Comparison of ENCODE assay signal across 38 cellular contexts in genomic region chr3:54582424-54582823, GRCh38.
"Had no signal": no experiment of that assay in that cellular context is flagged by ENCODE, and none has a peak within 500 bp of the region (broad histone marks: within the 10 kb centered on the region; RNA-seq: fewer than 3 reads in every experiment).

No MANE protein-coding gene starts in this region.

- H3K27ac ChIP-seq: adrenal gland, ascending aorta, body of pancreas, brain microvascular endothelial cell, breast epithelium, cardiac muscle cell had no signal

- H3K4me3 ChIP-seq: adrenal gland, ascending aorta, body of pancreas, breast epithelium, cardiac muscle cell had no signal

- DNase-seq: activated effector memory CD4-positive, alpha-beta T cell treated with anti-CD3 and anti-CD28 coated beads, Interleukin-2, amount 50 U/mL, for 16 hours; activated effector memory CD4-positive, alpha-beta T cell treated with Interleukin-2 at 50 U/mL for 16 hours; activated gamma-delta T cell; activated gamma-delta T cell treated with Interleukin-2 at 50 U/mL for 16 hours; activated naive CD4-positive, alpha-beta T cell; activated naive CD4-positive, alpha-beta T cell treated with anti-CD3 and anti-CD28 coated beads for 36 hours; activated naive CD4-positive, alpha-beta T cell treated with anti-CD3 and anti-CD28 coated beads, Interleukin-2, amount 10 ng/mL, durations not matched to agents 7 days and 5 days; activated naive CD4-positive, alpha-beta T cell treated with anti-CD3 and anti-CD28 coated beads, Interleukin-2, amount 50 U/mL, for 16 hours; activated naive CD4-positive, alpha-beta T cell treated with Interleukin-2 at 50 U/mL for 16 hours; activated naive CD8-positive, alpha-beta T cell treated with anti-CD3 and anti-CD28 coated beads for 36 hours; activated naive CD8-positive, alpha-beta T cell treated with anti-CD3 and anti-CD28 coated beads, Interleukin-2, amount 10 ng/mL, durations not matched to agents 7 days and 5 days; activated naive CD8-positive, alpha-beta T cell treated with anti-CD3 and anti-CD28 coated beads, Interleukin-2, amount 50 U/mL, for 24 hours; activated T-cell treated with anti-CD3 and anti-CD28 coated beads, Interleukin-2, amount 50 U/mL, for 1 hour; activated T-cell treated with anti-CD3 and anti-CD28 coated beads, Interleukin-2, amount 50 U/mL, for 24 hours; activated T-cell treated with anti-CD3 and anti-CD28 coated beads, Interleukin-2, amount 50 U/mL, for 4 hours; activated T-cell treated with anti-CD3 and anti-CD28 coated beads, Interleukin-2, amount 50 U/mL, for 48 hours; activated T-cell treated with anti-CD3 and anti-CD28 coated beads, Interleukin-2, amount 50 U/mL, for 72 hours; adrenal gland; amniotic stem cell; amygdala; anterior cingulate cortex; aorta; body of pancreas; brain microvascular endothelial cell; caudate nucleus; central memory CD4-positive, alpha-beta T cell; cerebellar nuclear complex had no signal

- ATAC-seq: activated naive CD4-positive, alpha-beta T cell treated with anti-CD3 and anti-CD28 coated beads, Interleukin-2, amount 50 U/mL, for 72 hours; activated naive CD8-positive, alpha-beta T cell treated with anti-CD3 and anti-CD28 coated beads, Interleukin-2, amount 50 U/mL, for 24 hours; activated T-cell treated with anti-CD3 and anti-CD28 coated beads, Interleukin-2, amount 50 U/mL, for 4 hours; activated T-cell treated with anti-CD3 and anti-CD28 coated beads, Interleukin-2, amount 50 U/mL, for 72 hours; activated T-helper 17 cell treated with anti-CD3 and anti-CD28 coated beads, Interleukin-2, amount 50 U/mL, for 72 hours; body of pancreas had no signal

- H3K4me3 Mint-ChIP-seq: activated naive CD4-positive, alpha-beta T cell treated with anti-CD3 and anti-CD28 coated beads for 36 hours; activated naive CD4-positive, alpha-beta T cell treated with anti-CD3 and anti-CD28 coated beads, Interleukin-2, amount 10 ng/mL, durations not matched to agents 7 days and 5 days; activated naive CD4-positive, alpha-beta T cell treated with anti-CD3 and anti-CD28 coated beads, Interleukin-2, amount 50 U/mL, for 24 hours; activated naive CD8-positive, alpha-beta T cell; activated naive CD8-positive, alpha-beta T cell treated with anti-CD3 and anti-CD28 coated beads for 36 hours; activated naive CD8-positive, alpha-beta T cell treated with anti-CD3 and anti-CD28 coated beads, Interleukin-2, amount 10 ng/mL, durations not matched to agents 7 days and 5 days; activated naive CD8-positive, alpha-beta T cell treated with anti-CD3 and anti-CD28 coated beads, Interleukin-2, amount 50 U/mL, for 24 hours; activated T-cell treated with anti-CD3 and anti-CD28 coated beads, Interleukin-2, amount 50 U/mL, for 24 hours; activated T-cell treated with anti-CD3 and anti-CD28 coated beads, Interleukin-2, amount 50 U/mL, for 4 hours; activated T-cell treated with anti-CD3 and anti-CD28 coated beads, Interleukin-2, amount 50 U/mL, for 72 hours; activated T-helper 1 cell treated with anti-CD3 and anti-CD28 coated beads, Interleukin-12 subunit alpha, Interleukin-12 subunit beta, Interleukin-2, Interleukin-4 antibody, amounts not matched to agents 30 ng/mL and 10 ng/mL and 1 ng/mL, durations not matched to agents 14 hours and 24 hours and 36 hours; activated T-helper 17 cell treated with anti-CD3 and anti-CD28 coated beads, Interleukin-2, amount 50 U/mL, for 72 hours; brain; central memory CD8-positive, alpha-beta T cell had no signal

- H3K4me1 Mint-ChIP-seq: activated naive CD4-positive, alpha-beta T cell treated with anti-CD3 and anti-CD28 coated beads, Interleukin-2, amount 10 ng/mL, durations not matched to agents 7 days and 5 days; activated naive CD4-positive, alpha-beta T cell treated with anti-CD3 and anti-CD28 coated beads, Interleukin-2, amount 50 U/mL, for 24 hours; activated naive CD8-positive, alpha-beta T cell treated with anti-CD3 and anti-CD28 coated beads for 36 hours; activated naive CD8-positive, alpha-beta T cell treated with anti-CD3 and anti-CD28 coated beads, Interleukin-2, amount 10 ng/mL, durations not matched to agents 7 days and 5 days; activated naive CD8-positive, alpha-beta T cell treated with anti-CD3 and anti-CD28 coated beads, Interleukin-2, amount 50 U/mL, for 24 hours; activated T-helper 17 cell treated with anti-CD3 and anti-CD28 coated beads, Interleukin-2, amount 50 U/mL, for 72 hours; brain; central memory CD8-positive, alpha-beta T cell had no signal

- H3K27me3 Mint-ChIP-seq: activated naive CD4-positive, alpha-beta T cell treated with anti-CD3 and anti-CD28 coated beads, Interleukin-2, amount 10 ng/mL, durations not matched to agents 7 days and 5 days; activated naive CD8-positive, alpha-beta T cell; activated naive CD8-positive, alpha-beta T cell treated with anti-CD3 and anti-CD28 coated beads for 36 hours; activated naive CD8-positive, alpha-beta T cell treated with anti-CD3 and anti-CD28 coated beads, Interleukin-2, amount 10 ng/mL, durations not matched to agents 7 days and 5 days; activated naive CD8-positive, alpha-beta T cell treated with anti-CD3 and anti-CD28 coated beads, Interleukin-2, amount 50 U/mL, for 24 hours; activated T-cell treated with anti-CD3 and anti-CD28 coated beads, Interleukin-2, amount 50 U/mL, for 24 hours; activated T-helper 17 cell treated with anti-CD3 and anti-CD28 coated beads, Interleukin-2, amount 50 U/mL, for 72 hours; central memory CD8-positive, alpha-beta T cell had no signal

- H3K27ac Mint-ChIP-seq: activated naive CD4-positive, alpha-beta T cell treated with anti-CD3 and anti-CD28 coated beads for 36 hours; activated naive CD4-positive, alpha-beta T cell treated with anti-CD3 and anti-CD28 coated beads, Interleukin-2, amount 10 ng/mL, durations not matched to agents 7 days and 5 days; activated naive CD4-positive, alpha-beta T cell treated with anti-CD3 and anti-CD28 coated beads, Interleukin-2, amount 50 U/mL, for 24 hours; activated naive CD4-positive, alpha-beta T cell treated with anti-CD3 and anti-CD28 coated beads, Interleukin-2, amount 50 U/mL, for 72 hours; activated naive CD8-positive, alpha-beta T cell; activated naive CD8-positive, alpha-beta T cell treated with anti-CD3 and anti-CD28 coated beads for 36 hours; activated naive CD8-positive, alpha-beta T cell treated with anti-CD3 and anti-CD28 coated beads, Interleukin-2, amount 10 ng/mL, durations not matched to agents 7 days and 5 days; activated naive CD8-positive, alpha-beta T cell treated with anti-CD3 and anti-CD28 coated beads, Interleukin-2, amount 50 U/mL, for 24 hours; activated T-cell treated with anti-CD3 and anti-CD28 coated beads, Interleukin-2, amount 50 U/mL, for 24 hours; activated T-cell treated with anti-CD3 and anti-CD28 coated beads, Interleukin-2, amount 50 U/mL, for 72 hours; activated T-helper 1 cell treated with anti-CD3 and anti-CD28 coated beads, Interleukin-12 subunit alpha, Interleukin-12 subunit beta, Interleukin-2, Interleukin-4 antibody, amounts not matched to agents 30 ng/mL and 10 ng/mL and 1 ng/mL, durations not matched to agents 14 hours and 24 hours and 36 hours; activated T-helper 17 cell treated with anti-CD3 and anti-CD28 coated beads, Interleukin-2, amount 50 U/mL, for 72 hours; activated T-helper 2 cell treated with anti-CD3 and anti-CD28 coated beads, Interferon-gamma antibody, Interleukin-2, Interleukin-4, amounts not matched to agents 10 μg/mL and 5 μg/mL and 100 μg/mL, durations not matched to agents 14 hours and 24 hours and 36 hours; brain had no signal

- H3K36me3 ChIP-seq: adrenal gland, ascending aorta, brain microvascular endothelial cell, breast epithelium, cardiac muscle cell had no signal

- H3K4me1 ChIP-seq: adrenal gland, ascending aorta, body of pancreas, breast epithelium had no signal

- H3K9me3 Mint-ChIP-seq: activated naive CD4-positive, alpha-beta T cell treated with anti-CD3 and anti-CD28 coated beads, Interleukin-2, amount 50 U/mL, for 24 hours; activated naive CD8-positive, alpha-beta T cell treated with anti-CD3 and anti-CD28 coated beads, Interleukin-2, amount 50 U/mL, for 24 hours; activated T-cell treated with anti-CD3 and anti-CD28 coated beads, Interleukin-2, amount 50 U/mL, for 24 hours; activated T-cell treated with anti-CD3 and anti-CD28 coated beads, Interleukin-2, amount 50 U/mL, for 4 hours; activated T-helper 2 cell treated with anti-CD3 and anti-CD28 coated beads, Interferon-gamma antibody, Interleukin-2, Interleukin-4, amounts not matched to agents 10 μg/mL and 5 μg/mL and 100 μg/mL, durations not matched to agents 14 hours and 24 hours and 36 hours; central memory CD8-positive, alpha-beta T cell had no signal

- H3K36me3 Mint-ChIP-seq: activated naive CD4-positive, alpha-beta T cell treated with anti-CD3 and anti-CD28 coated beads, Interleukin-2, amount 10 ng/mL, durations not matched to agents 7 days and 5 days; activated naive CD4-positive, alpha-beta T cell treated with anti-CD3 and anti-CD28 coated beads, Interleukin-2, amount 50 U/mL, for 24 hours; activated naive CD8-positive, alpha-beta T cell; activated naive CD8-positive, alpha-beta T cell treated with anti-CD3 and anti-CD28 coated beads for 36 hours; activated naive CD8-positive, alpha-beta T cell treated with anti-CD3 and anti-CD28 coated beads, Interleukin-2, amount 10 ng/mL, durations not matched to agents 7 days and 5 days had no signal

- H3K27me3 ChIP-seq: adrenal gland, ascending aorta, brain microvascular endothelial cell, breast epithelium had no signal

- H3K9me3 ChIP-seq: adrenal gland, ascending aorta, body of pancreas, breast epithelium had no signal
